7 cellular contexts compared by ENCODE assay signal in the genomic region with DNA sequence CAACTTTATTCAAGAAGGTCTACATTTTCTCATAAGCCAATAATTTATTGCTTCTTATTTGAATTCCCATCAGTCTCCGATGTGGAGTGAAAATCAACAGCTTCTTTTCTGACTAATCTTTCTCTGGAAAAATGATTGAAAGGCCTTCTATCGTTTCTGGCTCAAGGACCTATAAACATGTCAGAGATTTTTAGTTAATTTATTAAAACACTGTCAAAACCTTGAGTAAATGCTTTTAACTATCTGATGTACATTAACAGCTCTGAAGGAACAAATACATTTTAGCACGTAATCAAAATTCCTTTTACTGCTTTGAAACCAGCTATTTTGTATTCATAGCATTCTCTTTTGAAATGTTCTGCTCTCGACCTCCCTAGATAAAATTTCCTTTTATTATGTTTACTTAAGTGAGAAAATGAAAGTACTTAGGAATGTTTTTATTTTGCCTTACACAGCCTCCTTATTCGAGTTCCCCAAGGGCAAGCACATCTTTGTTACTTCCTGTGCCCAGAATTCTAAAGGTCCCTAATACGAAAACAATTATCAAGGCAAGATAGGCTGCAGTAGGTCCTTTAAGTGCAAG. TPM values are rescaled to one million over a fixed set of nuclear protein-coding genes. Genes with fewer than 3 reads are reported as not detected.
DNase-seq lines count a peak whose midpoint lies in the region; ATAC-seq and TF ChIP-seq lines count a peak whose summit lies in the region.

No MANE protein-coding gene starts in this region.

- no peaks in the 10 kb centered on the region for H3K27me3 ChIP-seq in PC-3 (ENCODE audit: low read length)
- no peaks in the 10 kb centered on the region for H3K27me3 ChIP-seq in esophagus squamous epithelium

- TF ChIP-seq CTCF in GM13977 (IDR thresholded peaks at IDR 0.05; ENCODE audit: extremely low read depth, insufficient read depth, missing control alignments) (no peak), PC-3 (conservative IDR thresholded peaks at IDR 0.05; ENCODE audit: low read depth, low read length) (no peak), esophagus squamous epithelium (IDR thresholded peaks at IDR 0.05) (no peak)

- H3K4me2 ChIP-seq in PC-3 (ENCODE audit: low read length): peak overlapping the region; percentile 88

- DNase-seq in GM13977 (ENCODE audit: low spot score): peak; percentile 22
- peak; percentile 27 for DNase-seq in PC-3
- no peak for DNase-seq in esophagus squamous epithelium (lab: John Stamatoyannopoulos, UW)
- DNase-seq in GM03348 (ENCODE audit: low spot score): no peak

- peaks cover 3% of the 10 kb centered on the region for H3F3A ChIP-seq in PC-3 (ENCODE audit: low read length, unreplicated experiment)

- POLR2A ChIA-PET in PC-3 (lab: Charles Lee; ENCODE audit: unreplicated experiment): interaction anchor here (0.6 kb wide), 1 partner anchor 53 kb away, joined by 10 read pairs; no protein-coding TSS in a partner anchor

- H3K4me1 ChIP-seq in PC-3 (ENCODE audit: insufficient read depth, low read length) (peaks cover 50% of the 10 kb centered on the region), esophagus squamous epithelium (peaks cover 19 to 39% (median 29%) of the 10 kb centered on the region in 3 donors)

- no peaks in the 10 kb centered on the region for H3K36me3 ChIP-seq in PC-3 (ENCODE audit: low read depth, low read length)
- no peaks in the 10 kb centered on the region for H3K36me3 ChIP-seq in esophagus squamous epithelium

- H3K4me3 ChIP-seq in PC-3 (ENCODE audit: low read length): peak overlapping the region; percentile 63
- peak overlapping the region in 2 of 4 donors; percentile 4 to 45 for H3K4me3 ChIP-seq in esophagus squamous epithelium
- H3K4me3 ChIP-seq in skin epidermis: no peak overlapping the region

- intact Hi-C loops in PC-3 (cut with micrococcal nuclease) (loop anchor here (5.0 kb wide), 1 partner anchor 49 kb away; no protein-coding TSS in a partner anchor), esophagus squamous epithelium (cut with DNase I) (no loop called here)

- peaks cover 9% of the 10 kb centered on the region for H4K20me1 ChIP-seq in PC-3 (ENCODE audit: low read length)

- H3K9ac ChIP-seq in PC-3 (ENCODE audit: low read length): peak overlapping the region; percentile 45

- TF ChIP-seq POLR2A in esophagus squamous epithelium (IDR thresholded peaks at IDR 0.05): no peak

- H3K27ac ChIP-seq in PC-3 (ENCODE audit: low read length) (peak overlapping the region; percentile 82), esophagus squamous epithelium (peak overlapping the region; percentile 46 to 98 (median 72)), skin epidermis (peak overlapping the region in 16 of 21 experiments; percentile 19 to 99 (median 44))

- H3K79me2 ChIP-seq in PC-3 (ENCODE audit: low read length): peaks cover 18% of the 10 kb centered on the region

- H2AFZ ChIP-seq in PC-3 (ENCODE audit: low read length): peak overlapping the region; percentile 52

- H3K9me3 ChIP-seq in PC-3 (ENCODE audit: low read length) (no peaks in the 10 kb centered on the region), esophagus squamous epithelium (no peaks in the 10 kb centered on the region)

- 7 to 30% methylated on average over 6 of the region's 6 CpGs for WGBS in esophagus squamous epithelium, 2 donors

- BruUV-seq in PC-3 (replicated peaks; lab: Mats Ljungman, UMichigan): no TSS peak

- no peak for ATAC-seq in PC-3
- ATAC-seq in HG03097 (IDR thresholded peaks at IDR 0.05; ENCODE audit: low FRiP score, unreplicated experiment): no peak
- ATAC-seq in HG03196 (IDR thresholded peaks at IDR 0.05; ENCODE audit: unreplicated experiment): no peak

- H3K9me2 ChIP-seq in PC-3 (replicated peaks; ENCODE audit: low read length): no peaks in the 10 kb centered on the region

- CTCF ChIA-PET in PC-3 (lab: Charles Lee): no interaction called here

- in situ Hi-C loops in GM13977 (cut with MboI; ENCODE audit: low pct_unique_long_range_greater_than_20kb, low sequenced_read_pairs, unreplicated experiment): no loop called here

RNA-seq across cellular contexts. Expression of a gene that starts 3.2 kb away (rescaled TPM):
- 21.0 and 25.9 TPM in 2 replicates for total RNA-seq in PC-3 (2014; rRNA removed)
- total RNA-seq in esophagus squamous epithelium: 10 to 100 TPM; 19.2 to 88.0 (median 49.5) TPM

Comparison
In these comparisons a context has a peak if more than half of its experiments do, and no peak if none do; other contexts are left out.
1. DNase-seq: peak in GM13977 (single experiment) and PC-3 (single experiment); none in esophagus squamous epithelium (single experiment) and GM03348 (single experiment).
2. Peak in every context shown above with its lines, with median percentiles within 50 percentile points of each other: H3K27ac ChIP-seq.